Comparison of ENCODE assay signal across 6 cellular contexts in the genomic region with DNA sequence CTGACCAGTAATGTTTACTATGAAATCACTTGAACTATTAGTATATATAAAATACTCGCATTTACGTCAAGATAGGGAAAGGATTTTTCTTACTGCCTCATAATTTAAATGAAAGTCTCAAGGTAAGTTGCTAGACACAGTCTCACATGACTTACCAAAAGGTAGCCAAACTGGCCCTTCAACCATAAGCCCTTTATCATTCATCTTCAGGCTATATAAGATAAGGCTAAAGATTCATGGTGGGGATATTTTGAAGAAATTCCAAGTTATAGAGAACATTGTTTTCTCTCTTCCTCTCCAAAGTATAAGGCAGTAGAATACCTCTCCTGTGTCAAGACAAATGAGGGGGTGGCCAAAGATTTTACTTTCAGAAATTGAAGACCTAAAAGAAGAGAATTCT.
"Had no signal": no experiment of that assay in that cellular context is flagged by ENCODE, and none has a peak within 500 bp of the region (broad histone marks: within the 10 kb centered on the region; RNA-seq: fewer than 3 reads in every experiment).

No MANE protein-coding gene starts in this region.

- H3K36me3 Mint-ChIP-seq: IgD-negative memory B cell had no signal

- H3K4me1 Mint-ChIP-seq: IgD-negative memory B cell had no signal

- H3K27ac ChIP-seq: HL-60 had no signal

- H3K27me3 Mint-ChIP-seq: IgD-negative memory B cell had no signal

- H3K4me3 Mint-ChIP-seq: IgD-negative memory B cell had no signal

- DNase-seq: IMR-90, KBM-7, KG1 had no signal

- H3K27ac Mint-ChIP-seq: IgD-negative memory B cell had no signal

- H3K4me3 ChIP-seq: K562 had no signal
